Comparison of ENCODE assay signal across 9 cellular contexts in genomic region chr11:6606471-6607189, GRCh38. TPM values are rescaled to one million over a fixed set of nuclear protein-coding genes. Genes with fewer than 3 reads are reported as not detected.
DNase-seq lines count a peak whose midpoint lies in the region; ATAC-seq and TF ChIP-seq lines count a peak whose summit lies in the region.
"Had no signal": no experiment of that assay in that cellular context is flagged by ENCODE, and none has a peak within 500 bp of the region (broad histone marks: within the 10 kb centered on the region; RNA-seq: fewer than 3 reads in every experiment).

No MANE protein-coding gene starts in this region.

- peak; percentile 48 for ATAC-seq in GM18861 (IDR thresholded peaks at IDR 0.05; ENCODE audit: unreplicated experiment)
- peak; percentile 34 for ATAC-seq in HG03064 (IDR thresholded peaks at IDR 0.05; ENCODE audit: low read depth, unreplicated experiment)

- H3K27me3 ChIP-seq in BLaER1, result no peaks in the 10 kb centered on the region; the same call in 1 of the 2 replicates

- H3K4me3 Mint-ChIP-seq in activated T-helper 1 cell treated with anti-CD3 and anti-CD28 coated beads, Interleukin-12 subunit alpha, Interleukin-12 subunit beta, Interleukin-2, Interleukin-4 antibody, amounts not matched to agents 30 ng/mL and 10 ng/mL and 1 ng/mL, durations not matched to agents 14 hours and 24 hours and 36 hours, result no peak overlapping the region
- H3K4me3 Mint-ChIP-seq in neural crest cell, result peak overlapping the region; percentile 89

- peak overlapping the region; percentile 59; the same call in 1 of the 2 replicates for H3K9ac ChIP-seq in BLaER1

- H3K27ac ChIP-seq in BLaER1, result peak overlapping the region; percentile 56

- intact Hi-C loops in activated T-helper 1 cell treated with anti-CD3 and anti-CD28 coated beads, Interleukin-12 subunit alpha, Interleukin-12 subunit beta, Interleukin-2, Interleukin-4 antibody, amounts not matched to agents 30 ng/mL and 10 ng/mL and 1 ng/mL, durations not matched to agents 14 hours and 24 hours and 36 hours (cut with micrococcal nuclease), result loop anchor here (1.0 to 10.0 kb wide), 6 partner anchors 13 to 1378 kb away; partner anchors contain the start of genes CAVIN3, EIF3F and TPP1

- peaks cover 44% of the 10 kb centered on the region for H3K36me3 ChIP-seq in BLaER1

- no peak for TF ChIP-seq CTCF in neural crest cell (conservative IDR thresholded peaks at IDR 0.05)

- H3K4me3 ChIP-seq in BLaER1, result no peak overlapping the region

- peaks cover 44% of the 10 kb centered on the region for H4K20me1 ChIP-seq in BLaER1

- peak; percentile 81 for DNase-seq in NCI-H82 (lab: John Stamatoyannopoulos, UW)
- peak; percentile 58 for DNase-seq in activated T-helper 1 cell treated with anti-CD3 and anti-CD28 coated beads, Interleukin-12 subunit alpha, Interleukin-12 subunit beta, Interleukin-2, Interleukin-4 antibody, amounts not matched to agents 30 ng/mL and 10 ng/mL and 1 ng/mL, durations not matched to agents 14 hours and 24 hours and 36 hours (ENCODE audit: low spot score)
- peak; percentile 86 for DNase-seq in foreskin melanocyte
- DNase-seq in neural crest cell (ENCODE audit: low read depth, low spot score), result peak; percentile 80
- DNase-seq in ureter (ENCODE audit: low spot score), result peak; percentile 96

- peak overlapping the region; percentile 84 for H3K27ac Mint-ChIP-seq in activated T-helper 1 cell treated with anti-CD3 and anti-CD28 coated beads, Interleukin-12 subunit alpha, Interleukin-12 subunit beta, Interleukin-2, Interleukin-4 antibody, amounts not matched to agents 30 ng/mL and 10 ng/mL and 1 ng/mL, durations not matched to agents 14 hours and 24 hours and 36 hours
- peak overlapping the region; percentile 90 for H3K27ac Mint-ChIP-seq in neural crest cell (ENCODE audit: unreplicated experiment)

- peaks cover 46% of the 10 kb centered on the region for H3K4me1 Mint-ChIP-seq in activated T-helper 1 cell treated with anti-CD3 and anti-CD28 coated beads, Interleukin-12 subunit alpha, Interleukin-12 subunit beta, Interleukin-2, Interleukin-4 antibody, amounts not matched to agents 30 ng/mL and 10 ng/mL and 1 ng/mL, durations not matched to agents 14 hours and 24 hours and 36 hours (ENCODE audit: low read depth)
- peaks cover 33% of the 10 kb centered on the region for H3K4me1 Mint-ChIP-seq in neural crest cell

- peak overlapping the region; percentile 96 for H3K4me2 ChIP-seq in BLaER1

- peaks cover 38% of the 10 kb centered on the region for H3K36me3 Mint-ChIP-seq in activated T-helper 1 cell treated with anti-CD3 and anti-CD28 coated beads, Interleukin-12 subunit alpha, Interleukin-12 subunit beta, Interleukin-2, Interleukin-4 antibody, amounts not matched to agents 30 ng/mL and 10 ng/mL and 1 ng/mL, durations not matched to agents 14 hours and 24 hours and 36 hours (ENCODE audit: low read depth)
- peaks cover 4% of the 10 kb centered on the region for H3K36me3 Mint-ChIP-seq in neural crest cell (ENCODE audit: low read depth)

- no peaks in the 10 kb centered on the region for H3K9me3 ChIP-seq in BLaER1

- no peaks in the 10 kb centered on the region for H3K9me3 Mint-ChIP-seq in activated T-helper 1 cell treated with anti-CD3 and anti-CD28 coated beads, Interleukin-12 subunit alpha, Interleukin-12 subunit beta, Interleukin-2, Interleukin-4 antibody, amounts not matched to agents 30 ng/mL and 10 ng/mL and 1 ng/mL, durations not matched to agents 14 hours and 24 hours and 36 hours
- H3K9me3 Mint-ChIP-seq in neural crest cell, result no peaks in the 10 kb centered on the region
- H3K9me3 Mint-ChIP-seq: activated naive CD4-positive, alpha-beta T cell treated with anti-CD3 and anti-CD28 coated beads, Interleukin-2, amount 50 U/mL, for 24 hours had no signal

- H3K4me1 ChIP-seq in BLaER1, result peaks cover 60% of the 10 kb centered on the region

- H3K27me3 Mint-ChIP-seq in activated T-helper 1 cell treated with anti-CD3 and anti-CD28 coated beads, Interleukin-12 subunit alpha, Interleukin-12 subunit beta, Interleukin-2, Interleukin-4 antibody, amounts not matched to agents 30 ng/mL and 10 ng/mL and 1 ng/mL, durations not matched to agents 14 hours and 24 hours and 36 hours (ENCODE audit: insufficient read depth), result no peaks in the 10 kb centered on the region
- H3K27me3 Mint-ChIP-seq in neural crest cell (ENCODE audit: low read depth), result no peaks in the 10 kb centered on the region
- H3K27me3 Mint-ChIP-seq: activated naive CD4-positive, alpha-beta T cell treated with anti-CD3 and anti-CD28 coated beads, Interleukin-2, amount 50 U/mL, for 24 hours had no signal

RNA-seq across cellular contexts. Expression of gene ILK, which starts 3.1 kb away (rescaled TPM):
- total RNA-seq in activated T-helper 1 cell treated with anti-CD3 and anti-CD28 coated beads, Interleukin-12 subunit alpha, Interleukin-12 subunit beta, Interleukin-2, Interleukin-4 antibody, amounts not matched to agents 30 ng/mL and 10 ng/mL and 1 ng/mL, durations not matched to agents 14 hours and 24 hours and 36 hours, result 90.1 and 97.5 TPM in 2 replicates
- 120 and 121 TPM in 2 replicates for total RNA-seq in neural crest cell
- 192 TPM for total RNA-seq in ureter

RNA-seq across cellular contexts. Expression of gene RRP8, which starts 3.2 kb away (rescaled TPM):
- total RNA-seq in activated T-helper 1 cell treated with anti-CD3 and anti-CD28 coated beads, Interleukin-12 subunit alpha, Interleukin-12 subunit beta, Interleukin-2, Interleukin-4 antibody, amounts not matched to agents 30 ng/mL and 10 ng/mL and 1 ng/mL, durations not matched to agents 14 hours and 24 hours and 36 hours, result 38.8 and 40.5 TPM in 2 replicates
- total RNA-seq in neural crest cell, result 22.5 and 23.7 TPM in 2 replicates
- 28.0 TPM for total RNA-seq in ureter

RNA-seq across cellular contexts. Expression of gene TAF10, which starts 5.4 kb away (rescaled TPM):
- 155 and 166 TPM in 2 replicates for total RNA-seq in activated T-helper 1 cell treated with anti-CD3 and anti-CD28 coated beads, Interleukin-12 subunit alpha, Interleukin-12 subunit beta, Interleukin-2, Interleukin-4 antibody, amounts not matched to agents 30 ng/mL and 10 ng/mL and 1 ng/mL, durations not matched to agents 14 hours and 24 hours and 36 hours
- total RNA-seq in neural crest cell (133 and 143 TPM in 2 replicates), ureter (176 TPM)

RNA-seq across cellular contexts. Expression of gene TPP1, which starts 12.6 kb away (rescaled TPM):
- 38.4 and 40.3 TPM in 2 replicates for total RNA-seq in activated T-helper 1 cell treated with anti-CD3 and anti-CD28 coated beads, Interleukin-12 subunit alpha, Interleukin-12 subunit beta, Interleukin-2, Interleukin-4 antibody, amounts not matched to agents 30 ng/mL and 10 ng/mL and 1 ng/mL, durations not matched to agents 14 hours and 24 hours and 36 hours
- 41.0 and 44.7 TPM in 2 replicates for total RNA-seq in neural crest cell
- total RNA-seq in ureter, result 60.0 TPM

RNA-seq across cellular contexts. Expression of gene DCHS1, which starts 49.0 kb away (rescaled TPM):
- total RNA-seq in activated T-helper 1 cell treated with anti-CD3 and anti-CD28 coated beads, Interleukin-12 subunit alpha, Interleukin-12 subunit beta, Interleukin-2, Interleukin-4 antibody, amounts not matched to agents 30 ng/mL and 10 ng/mL and 1 ng/mL, durations not matched to agents 14 hours and 24 hours and 36 hours, result 0.24 and 0.39 TPM in 2 replicates
- total RNA-seq in neural crest cell (37.5 and 40.4 TPM in 2 replicates), ureter (26.0 TPM)
